Comparison of ENCODE assay signal across 27 cellular contexts in genomic region chr7:93977551-93977950, GRCh38. TPM values are rescaled to one million over a fixed set of nuclear protein-coding genes. Genes with fewer than 3 reads are reported as not detected.
"Had no signal": no experiment of that assay in that cellular context is flagged by ENCODE, and none has a peak within 500 bp of the region (broad histone marks: within the 10 kb centered on the region; RNA-seq: fewer than 3 reads in every experiment).

No MANE protein-coding gene starts in this region.

- H3K9me3 ChIP-seq: esophagus muscularis mucosa, heart right ventricle, left lung, pancreas, right lobe of liver, suprapubic skin, transverse colon, upper lobe of right lung, uterus had no signal

- H3K4me2 ChIP-seq: smooth muscle cell had no signal

- H3K27me3 ChIP-seq: dorsolateral prefrontal cortex, esophagus muscularis mucosa, heart right ventricle, left lung, pancreas, right lobe of liver, suprapubic skin, transverse colon, upper lobe of right lung, uterus had no signal

- H3K27ac ChIP-seq: dorsolateral prefrontal cortex, epithelial cell of prostate, esophagus muscularis mucosa, heart right ventricle, left lung, pancreas, right lobe of liver, suprapubic skin, transverse colon, upper lobe of right lung, uterus had no signal

- H3K4me3 ChIP-seq: dorsolateral prefrontal cortex, esophagus muscularis mucosa, heart right ventricle, left lung, pancreas, right lobe of liver, smooth muscle cell, suprapubic skin, transverse colon, upper lobe of right lung, uterus had no signal

- H3K4me1 ChIP-seq: esophagus muscularis mucosa, left lung, pancreas, right lobe of liver, suprapubic skin, upper lobe of right lung, uterus had no signal

- ATAC-seq: heart right ventricle; left cardiac atrium; left lung; naive thymus-derived CD8-positive, alpha-beta T cell; pancreas; right lobe of liver; stimulated activated naive CD8-positive, alpha-beta T cell treated with anti-CD3 and anti-CD28 coated beads, Interleukin-15, amount 100 ng/mL, for 72 hours; upper lobe of right lung had no signal

- DNase-seq: dorsolateral prefrontal cortex; effector CD4-positive, alpha-beta T cell; foreskin melanocyte; glutamatergic neuron; heart right ventricle; hippocampal formation; left cardiac atrium; left lung; mesenchymal stem cell; naive thymus-derived CD8-positive, alpha-beta T cell; occipital lobe; pancreas; retina; right lobe of liver; stimulated activated CD4-positive, alpha-beta T cell treated with anti-CD3 and anti-CD28 coated beads, Interleukin-12 subunit alpha, Interleukin-12 subunit beta, amount 100 ng/mL, for 4 hours; stimulated activated CD4-positive, alpha-beta T cell treated with anti-CD3 and anti-CD28 coated beads, Interleukin-1b, Interleukin-23, amount 100 ng/mL, for 48 hours; stimulated activated CD4-positive, alpha-beta T cell treated with anti-CD3 and anti-CD28 coated beads, Interleukin-4, amount 100 ng/mL, for 1 hour; stimulated activated CD8-positive, alpha-beta memory T cell treated with anti-CD3 and anti-CD28 coated beads, Interleukin-4, amount 100 ng/mL, for 48 hours; stimulated activated naive CD4-positive, alpha-beta T cell; stimulated activated naive CD8-positive, alpha-beta T cell treated with anti-CD3 and anti-CD28 coated beads, Interleukin-15, amount 100 ng/mL, for 72 hours; transverse colon; upper lobe of right lung; uterus had no signal

- H3K36me3 ChIP-seq: esophagus muscularis mucosa, heart right ventricle, left lung, pancreas, right lobe of liver, suprapubic skin, transverse colon, upper lobe of right lung, uterus had no signal

RNA-seq across cellular contexts. Expression of gene GNG11, which starts 56.0 kb away (rescaled TPM):
- polyA plus RNA-seq: naive thymus-derived CD8-positive, alpha-beta T cell had no signal
